40 cellular contexts compared by ENCODE assay signal in the genomic region with DNA sequence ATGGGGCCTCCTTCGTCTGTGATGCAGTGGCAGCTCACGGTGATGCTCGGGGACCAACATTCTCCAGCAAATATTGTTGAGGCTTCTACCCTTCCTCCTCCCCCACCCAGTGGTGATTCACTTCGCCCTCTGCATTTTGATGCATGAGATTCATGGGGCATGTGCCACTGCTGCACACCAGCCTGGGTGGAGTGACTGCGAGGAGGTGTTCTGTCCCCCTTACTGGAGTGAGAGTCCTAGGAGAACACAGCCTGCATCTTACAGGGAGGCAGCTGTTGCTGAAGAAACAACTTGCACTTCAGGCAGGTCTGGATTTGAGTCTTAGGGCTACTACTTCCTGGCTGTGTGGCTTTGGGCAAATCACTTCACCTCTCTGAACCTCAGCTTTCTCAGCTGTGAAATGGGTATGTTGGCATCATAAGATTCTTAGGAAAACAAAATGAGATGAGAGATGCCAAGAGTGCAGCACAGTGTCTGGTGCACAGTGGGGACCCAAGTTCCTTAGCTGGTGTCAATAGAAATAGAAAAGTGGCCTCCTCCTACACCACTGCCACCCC. TPM values are rescaled to one million over a fixed set of nuclear protein-coding genes. Genes with fewer than 3 reads are reported as not detected.
"Had no signal": no experiment of that assay in that cellular context is flagged by ENCODE, and none has a peak within 500 bp of the region (broad histone marks: within the 10 kb centered on the region; RNA-seq: fewer than 3 reads in every experiment).

No MANE protein-coding gene starts in this region.

- DNase-seq: activated CD4-positive, alpha-beta memory T cell treated with anti-CD3 and anti-CD28 coated beads for 36 hours; activated CD4-positive, alpha-beta T cell treated with anti-CD3 and anti-CD28 coated beads, Interleukin-2, amount 10 ng/mL, durations not matched to agents 24 days and 14 days; activated CD8-positive, alpha-beta memory T cell treated with anti-CD3 and anti-CD28 coated beads, Interleukin-2, amount 50 U/mL, for 4 hours; activated naive CD4-positive, alpha-beta T cell; activated T-cell treated with anti-CD3 and anti-CD28 coated beads, Interleukin-2, amount 50 U/mL, for 1 hour; colonic mucosa; effector CD8-positive, alpha-beta T cell; esophagus squamous epithelium; foreskin melanocyte; heart right ventricle; mesendoderm; mucosa of descending colon; nephron progenitor cell; stimulated activated CD4-positive, alpha-beta T cell treated with anti-CD3 and anti-CD28 coated beads, Interleukin-15, amount 100 ng/mL, for 24 hours; stimulated activated CD4-positive, alpha-beta T cell treated with anti-CD3 and anti-CD28 coated beads, Interleukin-2, amount 100 ng/mL, for 24 hours; stimulated activated naive B cell treated with anti-CD40 and anti-IgM and Interleukin-4, amounts not matched to agents 10 μg/mL and 1 μg/mL and 100 μg/mL, for 72 hours; stomach; T-helper 17 cell; T1000; thyroid gland; WERI-Rb-1 had no signal

- H3K27ac ChIP-seq: breast epithelium, colonic mucosa, epithelial cell of prostate, esophagus squamous epithelium, heart right ventricle, neutrophil, stomach, thyroid gland, WERI-Rb-1 had no signal

- H3K4me2 ChIP-seq: smooth muscle cell had no signal

- H3K4me1 ChIP-seq: breast epithelium, colonic mucosa, thyroid gland had no signal

- H3K9me3 ChIP-seq: colonic mucosa, mucosa of descending colon, neutrophil, thyroid gland had no signal

- ATAC-seq: activated CD4-positive, CD25-positive, alpha-beta regulatory T cell treated with anti-CD3 and anti-CD28 coated beads, Interleukin-2, amount 50 U/mL, for 24 hours; activated naive CD4-positive, alpha-beta T cell treated with anti-CD3 and anti-CD28 coated beads, Interleukin-2, amount 50 U/mL, for 72 hours; activated T-helper 17 cell treated with anti-CD3 and anti-CD28 coated beads, Interleukin-2, amount 50 U/mL, for 72 hours; heart right ventricle; mucosa of descending colon; sciatic nerve; stimulated activated naive B cell treated with anti-CD40 and anti-IgM and Interleukin-4, amounts not matched to agents 10 μg/mL and 1 μg/mL and 100 μg/mL, for 72 hours; T-helper 17 cell had no signal

- FAIRE-seq: endometrium had no signal

- H3K36me3 ChIP-seq: breast epithelium, colonic mucosa, neutrophil, thyroid gland, WERI-Rb-1 had no signal

- H3K4me3 ChIP-seq: breast epithelium, colonic mucosa, esophagus squamous epithelium, heart right ventricle, lung, mucosa of descending colon, smooth muscle cell, stomach, thyroid gland had no signal

RNA-seq across cellular contexts. Expression of a gene that starts 10.2 kb away (rescaled TPM):
- total RNA-seq: glomerular endothelial cell, kidney epithelial cell had no signal

RNA-seq across cellular contexts. Expression of a gene that starts 24.7 kb away (rescaled TPM):
- total RNA-seq: activated CD4-positive, alpha-beta memory T cell treated with anti-CD3 and anti-CD28 coated beads for 36 hours; activated CD4-positive, alpha-beta T cell treated with anti-CD3 and anti-CD28 coated beads, Interleukin-2, amount 10 ng/mL, durations not matched to agents 24 days and 14 days; activated CD8-positive, alpha-beta memory T cell treated with anti-CD3 and anti-CD28 coated beads for 36 hours; activated naive CD4-positive, alpha-beta T cell treated with anti-CD3 and anti-CD28 coated beads, Interleukin-2, amount 50 U/mL, for 72 hours; activated T-helper 17 cell treated with anti-CD3 and anti-CD28 coated beads, Interleukin-2, amount 50 U/mL, for 72 hours; breast epithelium; colonic mucosa; dermis microvascular lymphatic vessel endothelial cell; esophagus squamous epithelium; glomerular endothelial cell; heart right ventricle; kidney epithelial cell; lung; mucosa of descending colon; myocyte; osteocyte; progenitor cell of endocrine pancreas; renal cortical epithelial cell; sciatic nerve; smooth muscle cell; stomach; T-helper 17 cell; thyroid gland; ureter had no signal
- polyA plus RNA-seq: heart right ventricle, lung, smooth muscle cell, stomach had no signal
